In genomic region chr3:116020495-116020894, GRCh38 we compare ENCODE assay signal across 9 cellular contexts.
DNase-seq lines count a peak whose midpoint lies in the region; ATAC-seq, FAIRE-seq and TF ChIP-seq lines count a peak whose summit lies in the region.
"Had no signal": no experiment of that assay in that cellular context is flagged by ENCODE, and none has a peak within 500 bp of the region (broad histone marks: within the 10 kb centered on the region; RNA-seq: fewer than 3 reads in every experiment).

No MANE protein-coding gene starts in this region.

- TF ChIP-seq CTCF in epithelial cell of esophagus (IDR thresholded peaks at IDR 0.05; ENCODE audit: insufficient read depth, low read depth, low read length, missing control alignments) (no peak), lower leg skin (IDR thresholded peaks at IDR 0.05) (no peak)

- ATAC-seq in GM21447 (IDR thresholded peaks at IDR 0.05; ENCODE audit: unreplicated experiment): peak; percentile 76
- ATAC-seq in HG03439 (IDR thresholded peaks at IDR 0.05; ENCODE audit: unreplicated experiment): peak; percentile 91

- intact Hi-C loops in lower leg skin (cut with DNase I; ENCODE audit: low total_unique reads): no loop called here

- DNase-seq in GM12891 (ENCODE audit: insufficient read length, low spot score) (no peak), epithelial cell of esophagus (ENCODE audit: low read depth) (peak; percentile 86), ureter (ENCODE audit: low spot score) (no peak), lower leg skin (ENCODE audit: low spot score in 2 of 2) (no peak), NCI-H2081 (lab: John Stamatoyannopoulos, UW) (no peak), SK-N-DZ (ENCODE audit: low spot score) (no peak)

- WGBS in lower leg skin, 2 donors: 71 to 76% methylated on average over 4 of the region's 4 CpGs

- TF ChIP-seq POLR2A in GM12891 (IDR thresholded peaks at IDR 0.05; ENCODE audit: low read depth, low read length): no peak
- no peak for TF ChIP-seq POLR2A in lower leg skin (IDR thresholded peaks at IDR 0.05)

- no peak for FAIRE-seq in GM12891 (lab: Jason Lieb, UNC)

- H3K4me3 ChIP-seq in epithelial cell of esophagus (ENCODE audit: low read length) (no peak overlapping the region), lower leg skin (ENCODE audit: low read depth, poor library complexity, severe bottlenecking) (no peak overlapping the region)
- H3K4me3 ChIP-seq: ascending aorta had no signal

TF ChIP-seq in GM12891, 5 proteins besides CTCF, POLR2A, EP300 and RAD21:
- peak; percentile 33; the same call in 1 of the 2 replicates for TF ChIP-seq SPI1 (IDR thresholded peaks at IDR 0.05; ENCODE audit: low read depth, low read length)
- TF ChIP-seq POU2F2 (IDR thresholded peaks at IDR 0.05; ENCODE audit: low read depth, low read length): 0 out of 2 replicates have a peak, but pooled peaks have one; percentile 20
- TF ChIP-seq POLR2AphosphoS5 (IDR thresholded peaks at IDR 0.05; ENCODE audit: low read depth, low read length): no peak
- TF ChIP-seq PAX5 (IDR thresholded peaks at IDR 0.05; ENCODE audit: insufficient read depth, low read length, severe bottlenecking): no peak
- no peak for TF ChIP-seq TAF1 (IDR thresholded peaks at IDR 0.05; ENCODE audit: low read depth, low read length)
